In genomic region chr12:69639400-69640016, GRCh38 we compare ENCODE assay signal across 8 cellular contexts. TPM values are rescaled to one million over a fixed set of nuclear protein-coding genes. Genes with fewer than 3 reads are reported as not detected.
DNase-seq lines count a peak whose midpoint lies in the region; ATAC-seq, FAIRE-seq and TF ChIP-seq lines count a peak whose summit lies in the region.

No MANE protein-coding gene starts in this region.

- DNase-seq in HT-29 (ENCODE audit: low spot score) (peak; percentile 75), RPMI8226 (peak; percentile 76), foreskin melanocyte (peak; percentile 46), posterior vena cava (ENCODE audit: low spot score) (peak; percentile 86), urothelium cell line (ENCODE audit: low spot score) (peak; percentile 66)
- DNase-seq in activated T-helper 2 cell treated with anti-CD3 and anti-CD28 coated beads, Interferon-gamma antibody, Interleukin-2, Interleukin-4, amounts not matched to agents 10 μg/mL and 5 μg/mL and 100 μg/mL, durations not matched to agents 14 hours and 24 hours and 36 hours (ENCODE audit: low spot score): peak; percentile 34

- no peak overlapping the region for H3K27ac ChIP-seq in DOHH2 (ENCODE audit: low read depth, low read length)

- no peaks in the 10 kb centered on the region for H3K79me2 ChIP-seq in DOHH2 (ENCODE audit: control insufficient read depth, low read length)

- no peaks in the 10 kb centered on the region for H3K9me3 Mint-ChIP-seq in activated T-helper 2 cell treated with anti-CD3 and anti-CD28 coated beads, Interferon-gamma antibody, Interleukin-2, Interleukin-4, amounts not matched to agents 10 μg/mL and 5 μg/mL and 100 μg/mL, durations not matched to agents 14 hours and 24 hours and 36 hours

- no peak overlapping the region for H3K4me3 Mint-ChIP-seq in activated T-helper 2 cell treated with anti-CD3 and anti-CD28 coated beads, Interferon-gamma antibody, Interleukin-2, Interleukin-4, amounts not matched to agents 10 μg/mL and 5 μg/mL and 100 μg/mL, durations not matched to agents 14 hours and 24 hours and 36 hours (ENCODE audit: low read depth)

- TF ChIP-seq CTCF in DOHH2 (IDR thresholded peaks at IDR 0.05; ENCODE audit: low read depth, low read length, poor library complexity, severe bottlenecking): peak; percentile 93

- no peaks in the 10 kb centered on the region for H3K27me3 ChIP-seq in DOHH2 (ENCODE audit: control insufficient read depth, low read length)

- no peak for FAIRE-seq in urothelium cell line (lab: Jason Lieb, UNC)

- no peaks in the 10 kb centered on the region for H4K20me1 ChIP-seq in DOHH2 (ENCODE audit: control insufficient read depth, insufficient read depth, low read depth, low read length)

- peak; percentile 94 for ATAC-seq in GM21367 (IDR thresholded peaks at IDR 0.05; ENCODE audit: unreplicated experiment)

- no peaks in the 10 kb centered on the region for H3K9me2 ChIP-seq in DOHH2 (replicated peaks; ENCODE audit: control insufficient read depth, low read length)

- no peak overlapping the region for H3K4me3 ChIP-seq in DOHH2 (ENCODE audit: low read length)

- no peak overlapping the region for H3K27ac Mint-ChIP-seq in activated T-helper 2 cell treated with anti-CD3 and anti-CD28 coated beads, Interferon-gamma antibody, Interleukin-2, Interleukin-4, amounts not matched to agents 10 μg/mL and 5 μg/mL and 100 μg/mL, durations not matched to agents 14 hours and 24 hours and 36 hours

- H3K4me2 ChIP-seq in DOHH2 (ENCODE audit: low read length): no peak overlapping the region

- H3K36me3 ChIP-seq in DOHH2 (ENCODE audit: control insufficient read depth, low read length): no peaks in the 10 kb centered on the region

- no peaks in the 10 kb centered on the region for H3K9me3 ChIP-seq in DOHH2 (ENCODE audit: control insufficient read depth, insufficient read depth, low read length)

- H3K4me1 ChIP-seq in DOHH2 (ENCODE audit: control insufficient read depth, low read length): no peaks in the 10 kb centered on the region

- H3F3A ChIP-seq in DOHH2 (ENCODE audit: control insufficient read depth, insufficient read depth): no peaks in the 10 kb centered on the region

- peaks cover 4% of the 10 kb centered on the region for H3K27me3 Mint-ChIP-seq in activated T-helper 2 cell treated with anti-CD3 and anti-CD28 coated beads, Interferon-gamma antibody, Interleukin-2, Interleukin-4, amounts not matched to agents 10 μg/mL and 5 μg/mL and 100 μg/mL, durations not matched to agents 14 hours and 24 hours and 36 hours (ENCODE audit: low read depth)

- H3K36me3 Mint-ChIP-seq in activated T-helper 2 cell treated with anti-CD3 and anti-CD28 coated beads, Interferon-gamma antibody, Interleukin-2, Interleukin-4, amounts not matched to agents 10 μg/mL and 5 μg/mL and 100 μg/mL, durations not matched to agents 14 hours and 24 hours and 36 hours (ENCODE audit: low read depth): no peaks in the 10 kb centered on the region

- peaks cover 2% of the 10 kb centered on the region for H3K4me1 Mint-ChIP-seq in activated T-helper 2 cell treated with anti-CD3 and anti-CD28 coated beads, Interferon-gamma antibody, Interleukin-2, Interleukin-4, amounts not matched to agents 10 μg/mL and 5 μg/mL and 100 μg/mL, durations not matched to agents 14 hours and 24 hours and 36 hours (ENCODE audit: low read depth)

- intact Hi-C loops in activated T-helper 2 cell treated with anti-CD3 and anti-CD28 coated beads, Interferon-gamma antibody, Interleukin-2, Interleukin-4, amounts not matched to agents 10 μg/mL and 5 μg/mL and 100 μg/mL, durations not matched to agents 14 hours and 24 hours and 36 hours (cut with micrococcal nuclease): loop anchor here (1.0 to 2.0 kb wide), 2 partner anchors 282 to 349 kb away; no protein-coding TSS in a partner anchor
- intact Hi-C loops in posterior vena cava (cut with DNase I): no loop called here

RNA-seq across cellular contexts. Expression of gene LRRC10, which starts 28.8 kb away (rescaled TPM):
- not detected in 2 replicates for total RNA-seq in HT-29 (2014; rRNA removed; shearing (Covaris generic))
- total RNA-seq in activated T-helper 2 cell treated with anti-CD3 and anti-CD28 coated beads, Interferon-gamma antibody, Interleukin-2, Interleukin-4, amounts not matched to agents 10 μg/mL and 5 μg/mL and 100 μg/mL, durations not matched to agents 14 hours and 24 hours and 36 hours: not detected in 2 replicates
- total RNA-seq in posterior vena cava: not detected

RNA-seq across cellular contexts. Expression of gene CCT2, which starts 54.2 kb away (rescaled TPM):
- 208 and 228 TPM in 2 replicates for total RNA-seq in HT-29 (2014; rRNA removed; shearing (Covaris generic))
- 409 and 416 TPM in 2 replicates for total RNA-seq in activated T-helper 2 cell treated with anti-CD3 and anti-CD28 coated beads, Interferon-gamma antibody, Interleukin-2, Interleukin-4, amounts not matched to agents 10 μg/mL and 5 μg/mL and 100 μg/mL, durations not matched to agents 14 hours and 24 hours and 36 hours
- 100 to 1,000 TPM in 1 of 2 donors, 10 to 100 TPM in 1; 94.3 to 144 TPM for total RNA-seq in posterior vena cava

RNA-seq across cellular contexts. Expression of gene BEST3, which starts 59.6 kb away (rescaled TPM):
- not detected in 2 replicates for total RNA-seq in HT-29 (2014; rRNA removed; shearing (Covaris generic))
- not detected in 2 replicates for total RNA-seq in activated T-helper 2 cell treated with anti-CD3 and anti-CD28 coated beads, Interferon-gamma antibody, Interleukin-2, Interleukin-4, amounts not matched to agents 10 μg/mL and 5 μg/mL and 100 μg/mL, durations not matched to agents 14 hours and 24 hours and 36 hours
- not detected for total RNA-seq in posterior vena cava

Comparison
In these comparisons a context has a peak if more than half of its experiments do, and no peak if none do; other contexts are left out.
1. DNase-seq: peak in every context shown above with its lines; median percentile 86 in posterior vena cava; 76 in RPMI8226; 75 in HT-29; 66 in urothelium cell line; 46 in foreskin melanocyte; 34 in activated T-helper 2 cell treated with anti-CD3 and anti-CD28 coated beads, Interferon-gamma antibody, Interleukin-2, Interleukin-4, amounts not matched to agents 10 μg/mL and 5 μg/mL and 100 μg/mL, durations not matched to agents 14 hours and 24 hours and 36 hours.